ENCODE assay signal across 23 cellular contexts in genomic region chr3:19899264-19899663, GRCh38.
"Had no signal": no experiment of that assay in that cellular context is flagged by ENCODE, and none has a peak within 500 bp of the region (broad histone marks: within the 10 kb centered on the region; RNA-seq: fewer than 3 reads in every experiment).

No MANE protein-coding gene starts in this region.

- H3K4me3 ChIP-seq: breast epithelium, MG63, PC-9 had no signal

- DNase-seq: activated CD4-positive, alpha-beta T cell treated with anti-CD3 and anti-CD28 coated beads for 48 hours; activated CD4-positive, alpha-beta T cell treated with anti-CD3 and anti-CD28 coated beads, Interleukin-2, amount 50 U/mL, for 4 hours; activated CD4-positive, CD25-positive, alpha-beta regulatory T cell treated with anti-CD3 and anti-CD28 coated beads, Interleukin-2, amount 50 U/mL, for 72 hours; activated CD8-positive, alpha-beta memory T cell treated with anti-CD3 and anti-CD28 coated beads, Interleukin-2, amount 50 U/mL, for 48 hours; activated CD8-positive, alpha-beta T cell treated with anti-CD3 and anti-CD28 coated beads, Interleukin-2, amount 10 ng/mL, durations not matched to agents 7 days and 5 days; activated naive CD4-positive, alpha-beta T cell; activated T-cell treated with anti-CD3 and anti-CD28 coated beads, Interleukin-2, amount 50 U/mL, for 1 hour; aorta; caudate nucleus; MG63; MV-4-11; NCI-H1092 treated with DMSO at 0.1 percent for 48 hours; NCI-H1417 treated with DMSO at 0.1 percent for 48 hours; NCI-H1694 treated with DMSO at 0.1 percent for 48 hours; NCI-H2029 treated with DMSO at 0.1 percent for 48 hours; NCI-H510A treated with DMSO at 0.1 percent for 48 hours; NCI-H69; PC-9; SIG-M5 had no signal

- H3K4me1 Mint-ChIP-seq: activated naive CD4-positive, alpha-beta T cell treated with anti-CD3 and anti-CD28 coated beads, Interleukin-2, amount 50 U/mL, for 24 hours had no signal

- ATAC-seq: activated CD8-positive, alpha-beta T cell treated with anti-CD3 and anti-CD28 coated beads, Interleukin-2, amount 10 ng/mL, durations not matched to agents 7 days and 5 days; WTC11 had no signal

- H3K27ac Mint-ChIP-seq: activated CD8-positive, alpha-beta T cell treated with anti-CD3 and anti-CD28 coated beads, Interleukin-2, amount 10 ng/mL, durations not matched to agents 7 days and 5 days; activated naive CD4-positive, alpha-beta T cell treated with anti-CD3 and anti-CD28 coated beads, Interleukin-2, amount 50 U/mL, for 24 hours; T-helper 1 cell treated with Interleukin-12 subunit alpha and Interleukin-12 subunit beta and Interleukin-4 antibody, amounts not matched to agents 30 μg/mL and 1 μg/mL, for 36 hours; WTC11 had no signal

- H3K27ac ChIP-seq: breast epithelium, PC-9 had no signal

- H3K4me3 Mint-ChIP-seq: activated CD8-positive, alpha-beta T cell treated with anti-CD3 and anti-CD28 coated beads, Interleukin-2, amount 10 ng/mL, durations not matched to agents 7 days and 5 days; activated naive CD4-positive, alpha-beta T cell treated with anti-CD3 and anti-CD28 coated beads, Interleukin-2, amount 50 U/mL, for 24 hours; T-helper 1 cell treated with Interleukin-12 subunit alpha and Interleukin-12 subunit beta and Interleukin-4 antibody, amounts not matched to agents 30 μg/mL and 1 μg/mL, for 36 hours; WTC11 had no signal

- H3K27me3 ChIP-seq: breast epithelium, MG63 had no signal

- H3K36me3 Mint-ChIP-seq: WTC11 had no signal

- H3K27me3 Mint-ChIP-seq: activated naive CD4-positive, alpha-beta T cell treated with anti-CD3 and anti-CD28 coated beads, Interleukin-2, amount 50 U/mL, for 24 hours had no signal

- H3K9me3 ChIP-seq: breast epithelium, MG63 had no signal

- H3K4me1 ChIP-seq: breast epithelium had no signal

- H3K36me3 ChIP-seq: breast epithelium, MG63 had no signal

- H3K9me3 Mint-ChIP-seq: activated naive CD4-positive, alpha-beta T cell treated with anti-CD3 and anti-CD28 coated beads, Interleukin-2, amount 50 U/mL, for 24 hours; T-helper 1 cell treated with Interleukin-12 subunit alpha and Interleukin-12 subunit beta and Interleukin-4 antibody, amounts not matched to agents 30 μg/mL and 1 μg/mL, for 36 hours; WTC11 had no signal
